Comparison of ENCODE assay signal across 2 cellular contexts in the genomic region with DNA sequence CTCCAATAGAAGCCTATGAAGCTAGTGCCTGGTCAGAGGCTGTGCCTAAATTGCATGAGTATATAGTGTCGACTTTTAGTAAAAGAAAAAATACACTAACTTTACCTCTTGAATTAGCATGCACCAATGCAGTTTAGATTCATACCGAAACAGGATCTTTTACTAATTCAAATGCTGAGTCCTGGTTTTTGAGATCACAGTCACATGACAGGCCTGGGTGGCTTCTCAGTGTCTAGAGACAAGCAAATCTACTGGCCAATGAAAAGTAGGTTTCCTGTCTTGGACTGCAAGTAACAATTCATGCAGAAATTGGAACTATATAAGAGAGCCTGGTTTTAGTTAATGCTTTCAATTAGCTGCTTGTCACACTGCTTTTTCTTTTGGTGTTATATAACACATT.
TF ChIP-seq lines count a peak whose summit lies in the region.

No MANE protein-coding gene starts in this region.

TF ChIP-seq in SK-N-SH, 30 proteins besides CTCF, POLR2A, EP300 and RAD21 (continued from another document):
- TF ChIP-seq, protein P1, sequence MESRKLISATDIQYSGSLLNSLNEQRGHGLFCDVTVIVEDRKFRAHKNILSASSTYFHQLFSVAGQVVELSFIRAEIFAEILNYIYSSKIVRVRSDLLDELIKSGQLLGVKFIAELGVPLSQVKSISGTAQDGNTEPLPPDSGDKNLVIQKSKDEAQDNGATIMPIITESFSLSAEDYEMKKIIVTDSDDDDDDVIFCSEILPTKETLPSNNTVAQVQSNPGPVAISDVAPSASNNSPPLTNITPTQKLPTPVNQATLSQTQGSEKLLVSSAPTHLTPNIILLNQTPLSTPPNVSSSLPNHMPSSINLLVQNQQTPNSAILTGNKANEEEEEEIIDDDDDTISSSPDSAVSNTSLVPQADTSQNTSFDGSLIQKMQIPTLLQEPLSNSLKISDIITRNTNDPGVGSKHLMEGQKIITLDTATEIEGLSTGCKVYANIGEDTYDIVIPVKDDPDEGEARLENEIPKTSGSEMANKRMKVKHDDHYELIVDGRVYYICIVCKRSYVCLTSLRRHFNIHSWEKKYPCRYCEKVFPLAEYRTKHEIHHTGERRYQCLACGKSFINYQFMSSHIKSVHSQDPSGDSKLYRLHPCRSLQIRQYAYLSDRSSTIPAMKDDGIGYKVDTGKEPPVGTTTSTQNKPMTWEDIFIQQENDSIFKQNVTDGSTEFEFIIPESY (IDR thresholded peaks at IDR 0.05; ENCODE audit: borderline replicate concordance, low read depth) = no peak
- TF ChIP-seq, protein P2, sequence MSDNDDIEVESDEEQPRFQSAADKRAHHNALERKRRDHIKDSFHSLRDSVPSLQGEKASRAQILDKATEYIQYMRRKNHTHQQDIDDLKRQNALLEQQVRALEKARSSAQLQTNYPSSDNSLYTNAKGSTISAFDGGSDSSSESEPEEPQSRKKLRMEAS (IDR thresholded peaks at IDR 0.05; ENCODE audit: low read depth) = no peak

TF ChIP-seq in SK-N-SH treated with all-trans-retinoic acid at 6 μM for 48 hours, 23 proteins besides CTCF, POLR2A, EP300 and RAD21 (continued from another document):
- TF ChIP-seq, protein P3, sequence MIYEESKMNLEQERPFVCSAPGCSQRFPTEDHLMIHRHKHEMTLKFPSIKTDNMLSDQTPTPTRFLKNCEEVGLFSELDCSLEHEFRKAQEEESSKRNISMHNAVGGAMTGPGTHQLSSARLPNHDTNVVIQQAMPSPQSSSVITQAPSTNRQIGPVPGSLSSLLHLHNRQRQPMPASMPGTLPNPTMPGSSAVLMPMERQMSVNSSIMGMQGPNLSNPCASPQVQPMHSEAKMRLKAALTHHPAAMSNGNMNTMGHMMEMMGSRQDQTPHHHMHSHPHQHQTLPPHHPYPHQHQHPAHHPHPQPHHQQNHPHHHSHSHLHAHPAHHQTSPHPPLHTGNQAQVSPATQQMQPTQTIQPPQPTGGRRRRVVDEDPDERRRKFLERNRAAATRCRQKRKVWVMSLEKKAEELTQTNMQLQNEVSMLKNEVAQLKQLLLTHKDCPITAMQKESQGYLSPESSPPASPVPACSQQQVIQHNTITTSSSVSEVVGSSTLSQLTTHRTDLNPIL (CRISPR knock-in tag; IDR thresholded peaks at IDR 0.05; ENCODE audit: low read depth) = no peak
